ENCODE assay signal across 1 cellular context in genomic region chr1:52033190-52034049, GRCh38.
A peak's percentile ranks its signal among the peaks of the same experiment; 100 is the strongest.
TF ChIP-seq lines count a peak whose summit lies in the region.

Gene KTI12, minus strand, starts transcription at chr1:52033810. Its CDS starts 49 bp downstream, at chr1:52033761.

TF ChIP-seq in HepG2, 621 proteins besides CTCF, POLR2A, EP300 and RAD21 (continued from another document and continues in another):
- peak; percentile 95 for TF ChIP-seq ZNF687 (CRISPR knock-in tag; IDR thresholded peaks at IDR 0.05)
- no peak for TF ChIP-seq BATF2 (CRISPR knock-in tag; IDR thresholded peaks at IDR 0.05)
- TF ChIP-seq RFXAP (CRISPR knock-in tag; IDR thresholded peaks at IDR 0.05; ENCODE audit: borderline replicate concordance), result peak; percentile 85; the same call in 1 of the 2 replicates
- peak; percentile 93; the same call in 1 of the 2 replicates for TF ChIP-seq ATF5 (CRISPR knock-in tag; IDR thresholded peaks at IDR 0.05; ENCODE audit: low read depth)
- peak; percentile 36; the same call in 1 of the 2 replicates for TF ChIP-seq SOX5 (CRISPR knock-in tag; IDR thresholded peaks at IDR 0.05; ENCODE audit: borderline replicate concordance)
- 0 out of 2 replicates have a peak, but pooled peaks have one; percentile 49 for TF ChIP-seq ZNF343 (CRISPR knock-in tag; IDR thresholded peaks at IDR 0.05)
- no peak for TF ChIP-seq SNRNP70 (IDR thresholded peaks at IDR 0.05; ENCODE audit: low read depth, low read length)
- TF ChIP-seq TCF7L2 (IDR thresholded peaks at IDR 0.05; ENCODE audit: low read depth, low read length), result no peak
- TF ChIP-seq KLF13 (CRISPR knock-in tag; IDR thresholded peaks at IDR 0.05), result 0 out of 2 replicates have a peak, but pooled peaks have one; percentile 15
- TF ChIP-seq SMYD3 (CRISPR knock-in tag; IDR thresholded peaks at IDR 0.05), result no peak
- TF ChIP-seq NFIC (IDR thresholded peaks at IDR 0.05; ENCODE audit: low read length), result no peak
- peak; percentile 42; the same call in 1 of the 2 replicates for TF ChIP-seq NFYB (CRISPR knock-in tag; IDR thresholded peaks at IDR 0.05)
- peak; percentile 93 for TF ChIP-seq TAF1 (CRISPR knock-in tag; IDR thresholded peaks at IDR 0.05)
- peak; percentile 55; the same call in 1 of the 2 replicates for TF ChIP-seq ZNF263 (CRISPR knock-in tag; IDR thresholded peaks at IDR 0.05)
- peak; percentile 73; the same call in 1 of the 2 replicates for TF ChIP-seq ZNF280B (CRISPR knock-in tag; IDR thresholded peaks at IDR 0.05; ENCODE audit: borderline replicate concordance)
- TF ChIP-seq ZNF878 (CRISPR knock-in tag; IDR thresholded peaks at IDR 0.05), result no peak
- peak; percentile 70; the same call in 1 of the 2 replicates for TF ChIP-seq ZNF558 (CRISPR knock-in tag; IDR thresholded peaks at IDR 0.05; ENCODE audit: borderline replicate concordance)
- TF ChIP-seq NR0B2 (CRISPR knock-in tag; IDR thresholded peaks at IDR 0.05), result peak; percentile 79
- peak; percentile 89 for TF ChIP-seq THAP11 (CRISPR knock-in tag; IDR thresholded peaks at IDR 0.05)
- peak; percentile 91; the same call in 1 of the 2 replicates for TF ChIP-seq NFKB2 (CRISPR knock-in tag; IDR thresholded peaks at IDR 0.05; ENCODE audit: borderline replicate concordance)
- TF ChIP-seq JDP2 (CRISPR knock-in tag; IDR thresholded peaks at IDR 0.05; ENCODE audit: borderline replicate concordance), result no peak
- TF ChIP-seq ZNF280D (CRISPR knock-in tag; IDR thresholded peaks at IDR 0.05), result peak; percentile 93
- TF ChIP-seq ZNF282 (IDR thresholded peaks at IDR 0.05; ENCODE audit: partially characterized antibody), result no peak
- TF ChIP-seq AFF4 (CRISPR knock-in tag; IDR thresholded peaks at IDR 0.05), result 0 out of 2 replicates have a peak, but pooled peaks have one; percentile 46
- no peak for TF ChIP-seq MATR3 (CRISPR knock-in tag; IDR thresholded peaks at IDR 0.05)
- TF ChIP-seq TCF12 (IDR thresholded peaks at IDR 0.05), result no peak
- TF ChIP-seq TCF12 (CRISPR knock-in tag; IDR thresholded peaks at IDR 0.05), result no peak
- TF ChIP-seq ZGPAT (CRISPR knock-in tag; IDR thresholded peaks at IDR 0.05), result peak; percentile 90
- TF ChIP-seq FOXP4 (CRISPR knock-in tag; IDR thresholded peaks at IDR 0.05), result peak; percentile 44; the same call in 1 of the 2 replicates
